In genomic region chr19:37716140-37716539, GRCh38 we compare ENCODE assay signal across 23 cellular contexts. TPM values are rescaled to one million over a fixed set of nuclear protein-coding genes. Genes with fewer than 3 reads are reported as not detected.
DNase-seq lines count a peak whose midpoint lies in the region; ATAC-seq, FAIRE-seq and TF ChIP-seq lines count a peak whose summit lies in the region.
"Had no signal": no experiment of that assay in that cellular context is flagged by ENCODE, and none has a peak within 500 bp of the region (broad histone marks: within the 10 kb centered on the region; RNA-seq: fewer than 3 reads in every experiment).

No MANE protein-coding gene starts in this region.

- H3K9me3 Mint-ChIP-seq in natural killer cell (no peaks in the 10 kb centered on the region), progenitor cell of endocrine pancreas (ENCODE audit: low read depth) (no peaks in the 10 kb centered on the region)
- H3K9me3 Mint-ChIP-seq in natural killer cell treated with Interleukin-12 subunit alpha and Interleukin-12 subunit beta and Interleukin-15 and Interleukin-18, amount 100 ng/mL, for 72 hours = no peaks in the 10 kb centered on the region

- TSS peak; percentile 43 for BruUV-seq in Panc1 (replicated peaks; lab: Mats Ljungman, UMichigan)

- TF ChIP-seq CTCF in natural killer cell (IDR thresholded peaks at IDR 0.05) (no peak), Panc1 (IDR thresholded peaks at IDR 0.05) (no peak), progenitor cell of endocrine pancreas (IDR thresholded peaks at IDR 0.05; ENCODE audit: unreplicated experiment) (no peak)

- DNase-seq in natural killer cell (no peak), Panc1 (ENCODE audit: low read depth, low spot score) (no peak), progenitor cell of endocrine pancreas (ENCODE audit: low spot score, unreplicated experiment) (no peak), Right ventricle myocardium superior (no peak), RCC 7860 (ENCODE audit: low spot score) (no peak)
- no peak for DNase-seq in natural killer cell treated with Interleukin-12 subunit alpha and Interleukin-12 subunit beta and Interleukin-15 and Interleukin-18, amount 100 ng/mL, for 72 hours (ENCODE audit: low spot score)
- DNase-seq: 8988T; CD4-positive, CD25-positive, alpha-beta regulatory T cell; DMS153; GOT3; KG1; NCI-H1048; NCI-H1417; NCI-H1694; NCI-H2029 treated with DMSO at 0.1 percent for 48 hours; NCI-H446 treated with DMSO at 0.1 percent for 48 hours; NCI-H526 treated with DMSO at 0.1 percent for 48 hours; SK-N-SH; SW 1271 had no signal

- no peak for ATAC-seq in natural killer cell
- ATAC-seq in natural killer cell treated with Interleukin-12 subunit alpha and Interleukin-12 subunit beta and Interleukin-15 and Interleukin-18, amount 100 ng/mL, for 72 hours = no peak
- no peak for ATAC-seq in Panc1
- no peak for ATAC-seq in Right ventricle myocardium superior (ENCODE audit: poor library complexity)
- no peak for ATAC-seq in HG02852 (IDR thresholded peaks at IDR 0.05; ENCODE audit: unreplicated experiment)
- ATAC-seq: HCT116 had no signal

- intact Hi-C loops in natural killer cell (cut with micrococcal nuclease) (loop anchor here (5.0 kb wide), 1 partner anchor 249 kb away; the partner anchor contains the start of genes ZNF569 and ZNF570), Panc1 (cut with micrococcal nuclease; ENCODE audit: unreplicated experiment) (no loop called here), Right ventricle myocardium superior (cut with DNase I) (no loop called here)

- H3K4me1 ChIP-seq in Panc1 (ENCODE audit: control insufficient read depth, insufficient read depth, low read length) (peaks cover 5% of the 10 kb centered on the region; the same call in 1 of the 2 replicates), iPS-20b (ENCODE audit: insufficient read depth, low read length) (peaks cover 18% of the 10 kb centered on the region; the same call in 1 of the 2 replicates)

- in situ Hi-C loops in Panc1 (cut with HindIII; ENCODE audit: low pct_unique_long_range_greater_than_20kb, low sequenced_read_pairs) = no loop called here

- H3K27me3 Mint-ChIP-seq in natural killer cell (ENCODE audit: low read depth in 2 of 2) (no peaks in the 10 kb centered on the region), progenitor cell of endocrine pancreas (no peaks in the 10 kb centered on the region)
- no peaks in the 10 kb centered on the region for H3K27me3 Mint-ChIP-seq in natural killer cell treated with Interleukin-12 subunit alpha and Interleukin-12 subunit beta and Interleukin-15 and Interleukin-18, amount 100 ng/mL, for 72 hours
- H3K27me3 Mint-ChIP-seq: CD4-positive, CD25-positive, alpha-beta regulatory T cell had no signal

- CTCF ChIA-PET in Panc1 (lab: Charles Lee) = interaction anchor here (0.6 kb wide), 1 partner anchor 53 kb away, joined by 4 read pairs; no protein-coding TSS in a partner anchor

- H3K27me3 ChIP-seq in Panc1 (ENCODE audit: control insufficient read depth, insufficient read depth, low read length) (no peaks in the 10 kb centered on the region), iPS-20b (ENCODE audit: insufficient read depth, low read length) (no peaks in the 10 kb centered on the region)
- H3K27me3 ChIP-seq: BLaER1 had no signal

- H3K4me3 Mint-ChIP-seq in natural killer cell = no peak overlapping the region
- no peak overlapping the region for H3K4me3 Mint-ChIP-seq in natural killer cell treated with Interleukin-12 subunit alpha and Interleukin-12 subunit beta and Interleukin-15 and Interleukin-18, amount 100 ng/mL, for 72 hours
- peak overlapping the region; percentile 1 for H3K4me3 Mint-ChIP-seq in progenitor cell of endocrine pancreas (ENCODE audit: low read depth)

- H3K4me3 ChIP-seq in Panc1 (ENCODE audit: low read depth in 2 of 2, low read length in 2 of 2) (no peak overlapping the region), iPS-20b (ENCODE audit: low read length) (peak overlapping the region; percentile 26; the same call in 1 of the 2 replicates)
- H3K4me3 ChIP-seq: BLaER1 had no signal

- FAIRE-seq in RCC 7860 (lab: Jason Lieb, UNC) = no peak

- H3K9me3 ChIP-seq in Panc1 (ENCODE audit: control insufficient read depth, insufficient read depth, low read depth, low read length) (peaks cover 38% of the 10 kb centered on the region), iPS-20b (ENCODE audit: insufficient read depth, low read depth, low read length) (no peaks in the 10 kb centered on the region)
- H3K9me3 ChIP-seq: SK-N-SH had no signal

- peak overlapping the region; percentile 15; the same call in 1 of the 2 replicates for H3K9ac ChIP-seq in iPS-20b (ENCODE audit: low read depth, low read length)
- H3K9ac ChIP-seq: BLaER1, SK-N-SH had no signal

- POLR2A ChIA-PET in Panc1 (lab: Charles Lee) = no interaction called here

- H3K27ac Mint-ChIP-seq in natural killer cell (peak overlapping the region; percentile 16 to 36), progenitor cell of endocrine pancreas (peak overlapping the region; percentile 84)
- H3K27ac Mint-ChIP-seq in natural killer cell treated with Interleukin-12 subunit alpha and Interleukin-12 subunit beta and Interleukin-15 and Interleukin-18, amount 100 ng/mL, for 72 hours = no peak overlapping the region
- H3K27ac Mint-ChIP-seq: CD4-positive, CD25-positive, alpha-beta regulatory T cell had no signal

- H3K4me1 Mint-ChIP-seq in natural killer cell = peaks cover 9 to 20% of the 10 kb centered on the region in 2 donors
- H3K4me1 Mint-ChIP-seq in natural killer cell treated with Interleukin-12 subunit alpha and Interleukin-12 subunit beta and Interleukin-15 and Interleukin-18, amount 100 ng/mL, for 72 hours (ENCODE audit: low read depth in 2 of 2) = peaks cover 9 to 10% of the 10 kb centered on the region in 2 donors
- peaks cover 28% of the 10 kb centered on the region for H3K4me1 Mint-ChIP-seq in progenitor cell of endocrine pancreas (ENCODE audit: low read depth)

- H3K36me3 ChIP-seq in Panc1 (ENCODE audit: control insufficient read depth, insufficient read depth, low read length) (no peaks in the 10 kb centered on the region), iPS-20b (ENCODE audit: insufficient read depth, low read depth, low read length) (peaks cover 17% of the 10 kb centered on the region)

- H3K27ac ChIP-seq in Panc1 (ENCODE audit: low read length) = no peak overlapping the region
- H3K27ac ChIP-seq in iPS-20b (ENCODE audit: low read length) = peak overlapping the region; percentile 44
- H3K27ac ChIP-seq: BLaER1 had no signal

- no peaks in the 10 kb centered on the region for H3K36me3 Mint-ChIP-seq in natural killer cell
- H3K36me3 Mint-ChIP-seq in natural killer cell treated with Interleukin-12 subunit alpha and Interleukin-12 subunit beta and Interleukin-15 and Interleukin-18, amount 100 ng/mL, for 72 hours = peaks cover 4% of the 10 kb centered on the region
- H3K36me3 Mint-ChIP-seq in progenitor cell of endocrine pancreas (ENCODE audit: insufficient read depth) = peaks cover 19% of the 10 kb centered on the region

RNA-seq across cellular contexts. Expression of gene ZNF607, which starts 3.4 kb away (rescaled TPM):
- total RNA-seq in natural killer cell (1 to 10 TPM; 4.6 to 5.1 (median 4.8) TPM), Panc1 (2021; ENCODE audit: unreplicated experiment) (17.3 TPM), progenitor cell of endocrine pancreas (22.7 and 28.9 TPM in 2 replicates), Right ventricle myocardium superior (7.1 TPM)
- total RNA-seq in natural killer cell treated with Interleukin-12 subunit alpha and Interleukin-12 subunit beta and Interleukin-15 and Interleukin-18, amount 100 ng/mL, for 72 hours = 1 to 10 TPM; 5.6 to 7.8 TPM
- 6.1 TPM for polyA plus RNA-seq in Panc1 (2012; ENCODE audit: insufficient read length)

Comparison
In these comparisons a context has a peak if more than half of its experiments do, and no peak if none do; other contexts are left out.
1. H3K27ac Mint-ChIP-seq: peak in natural killer cell (2 of 2) and progenitor cell of endocrine pancreas (single experiment); none in natural killer cell treated with Interleukin-12 subunit alpha and Interleukin-12 subunit beta and Interleukin-15 and Interleukin-18, amount 100 ng/mL, for 72 hours (0 of 2).